ENCODE assay signal across 8 cellular contexts in the genomic region with DNA sequence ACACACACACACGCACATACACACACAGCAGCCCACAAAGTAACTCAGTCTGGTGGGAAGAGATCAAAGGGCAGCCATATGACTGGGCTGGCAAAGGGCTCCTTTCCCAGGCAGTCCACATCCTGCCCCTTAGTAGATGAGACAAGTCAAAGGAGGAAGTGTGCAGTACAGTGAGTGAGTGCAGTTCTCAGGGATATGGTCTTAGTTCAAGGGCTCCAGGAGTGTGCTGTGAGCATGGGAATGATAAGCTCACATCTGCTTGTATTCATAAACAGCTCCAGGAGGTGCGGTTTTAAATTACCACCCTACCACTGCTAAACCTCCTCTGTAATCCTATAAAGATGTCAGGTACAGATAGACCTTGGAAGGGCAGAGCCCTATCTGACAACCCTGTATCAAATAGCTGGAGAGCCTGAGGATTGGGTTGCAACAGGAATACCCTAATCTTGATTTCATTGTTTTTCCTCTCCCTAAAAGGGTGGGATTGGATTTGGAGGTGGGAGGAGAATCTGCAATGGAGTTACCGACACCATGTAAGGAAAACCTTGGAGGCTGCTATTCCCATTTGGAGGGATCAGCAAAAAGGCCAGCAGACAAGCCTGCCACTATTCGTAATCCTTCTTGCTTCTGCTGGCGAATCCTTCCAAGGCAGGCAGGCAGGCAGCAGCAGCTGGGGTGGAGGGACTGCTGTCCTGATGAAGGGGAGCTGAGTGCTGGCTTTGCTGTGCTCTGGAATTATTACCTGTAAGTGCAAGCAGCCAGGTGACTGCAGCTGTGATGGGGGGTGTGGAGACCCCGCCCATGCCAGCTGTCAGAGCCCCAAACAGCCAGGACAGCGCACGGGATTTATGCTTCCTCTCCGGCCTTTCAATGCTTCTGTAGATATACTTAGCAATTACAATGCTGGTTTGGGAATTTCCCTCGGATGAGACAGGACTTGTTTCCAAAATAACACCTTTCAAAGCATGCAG.
DNase-seq lines count a peak whose midpoint lies in the region; ATAC-seq and TF ChIP-seq lines count a peak whose summit lies in the region.

No MANE protein-coding gene starts in this region.

- H3K36me3 ChIP-seq in parathyroid adenoma (ENCODE audit: control insufficient read depth, insufficient read depth, low read length), result no peaks in the 10 kb centered on the region

- no peaks in the 10 kb centered on the region for H3K79me2 ChIP-seq in parathyroid adenoma

- peak overlapping the region; percentile 44 for H3K4me3 Mint-ChIP-seq in endothelial cell (ENCODE audit: unreplicated experiment)

- H3K9me3 Mint-ChIP-seq in endothelial cell (ENCODE audit: unreplicated experiment), result no peaks in the 10 kb centered on the region

- H3K27ac Mint-ChIP-seq in endothelial cell (ENCODE audit: unreplicated experiment), result peak overlapping the region; percentile 89

- H3K27ac ChIP-seq in parathyroid adenoma, result peak overlapping the region; percentile 9

- peaks cover 22% of the 10 kb centered on the region for H3K4me1 ChIP-seq in parathyroid adenoma

- no peak overlapping the region for H3K9ac ChIP-seq in parathyroid adenoma

- H3K4me3 ChIP-seq in parathyroid adenoma (ENCODE audit: low read depth, low read length), result no peak overlapping the region

- TF ChIP-seq CTCF in endothelial cell (IDR thresholded peaks at IDR 0.05; ENCODE audit: unreplicated experiment) (no peak), parathyroid adenoma (IDR thresholded peaks at IDR 0.05) (no peak)

- peak overlapping the region; percentile 7 for H3K4me2 ChIP-seq in parathyroid adenoma (ENCODE audit: low read length)

- no peaks in the 10 kb centered on the region for H3K27me3 ChIP-seq in parathyroid adenoma (ENCODE audit: control insufficient read depth, insufficient read depth, low read length)

- no peak for ATAC-seq in GM21390 (IDR thresholded peaks at IDR 0.05; ENCODE audit: unreplicated experiment)

- peaks cover 4% of the 10 kb centered on the region for H3K27me3 Mint-ChIP-seq in endothelial cell (ENCODE audit: unreplicated experiment)

- intact Hi-C loops in posterior vena cava (cut with DNase I), result no loop called here

- H2AFZ ChIP-seq in parathyroid adenoma, result peak overlapping the region; percentile 54

- DNase-seq in GM04504 (ENCODE audit: low read depth) (peak; percentile 15), NCI-H2227 (lab: John Stamatoyannopoulos, UW; ENCODE audit: unreplicated experiment) (peak; percentile 17), endothelial cell (ENCODE audit: low spot score) (no peak), posterior vena cava (ENCODE audit: low spot score) (no peak), epidermal melanocyte (ENCODE audit: insufficient read length, low spot score) (no peak), activated gamma-delta T cell (lab: John Stamatoyannopoulos, UW) (no peak)

- peaks cover 63% of the 10 kb centered on the region for H3K4me1 Mint-ChIP-seq in endothelial cell (ENCODE audit: unreplicated experiment)

- peaks cover 16% of the 10 kb centered on the region for H3K36me3 Mint-ChIP-seq in endothelial cell (ENCODE audit: low read depth, unreplicated experiment)

- H3K9me3 ChIP-seq in parathyroid adenoma (ENCODE audit: control insufficient read depth, low read length), result no peaks in the 10 kb centered on the region

Comparison
In these comparisons a context has a peak if more than half of its experiments do, and no peak if none do; other contexts are left out.
1. DNase-seq: peak in GM04504 (single experiment) and NCI-H2227 (single experiment); none in endothelial cell (single experiment), posterior vena cava (single experiment), epidermal melanocyte (single experiment) and activated gamma-delta T cell (single experiment).